Comparison of ENCODE assay signal across 10 cellular contexts in the genomic region with DNA sequence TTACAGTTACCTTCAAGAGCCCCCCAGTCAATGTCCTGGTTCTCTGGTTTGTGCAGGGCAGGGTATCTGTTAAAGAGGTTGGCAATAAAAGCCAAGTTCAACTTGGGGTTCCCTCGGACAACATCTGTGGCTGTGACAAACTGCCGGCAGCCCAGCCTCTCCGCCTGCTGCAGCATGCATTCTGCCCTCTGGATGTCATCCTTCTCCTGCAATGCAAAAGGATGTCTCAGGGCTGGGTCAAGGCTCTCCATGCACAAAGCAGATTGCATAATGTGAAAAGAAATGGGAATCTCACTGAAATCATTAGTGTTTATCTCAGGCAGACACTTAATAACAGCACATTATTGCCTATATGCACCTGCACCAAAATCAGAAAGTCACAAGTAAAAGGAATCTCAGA. TPM values are rescaled to one million over a fixed set of nuclear protein-coding genes. Genes with fewer than 3 reads are reported as not detected.
A peak's percentile ranks its signal among the peaks of the same experiment; 100 is the strongest.
DNase-seq lines count a peak whose midpoint lies in the region; ATAC-seq, FAIRE-seq and TF ChIP-seq lines count a peak whose summit lies in the region.
"Had no signal": no experiment of that assay in that cellular context is flagged by ENCODE, and none has a peak within 500 bp of the region (broad histone marks: within the 10 kb centered on the region; RNA-seq: fewer than 3 reads in every experiment).

No MANE protein-coding gene starts in this region.

- peak; percentile 45 for TF ChIP-seq CTCF in DND-41 (IDR thresholded peaks at IDR 0.05; ENCODE audit: borderline replicate concordance, extremely low read depth, low read length, poor library complexity, severe bottlenecking)
- TF ChIP-seq CTCF in H1 (IDR thresholded peaks at IDR 0.05; ENCODE audit: control extremely low read depth in 1 of 3, insufficient read depth in 1 of 3, low read depth in 1 of 3, low read length in 3 of 3) = peak; percentile 63 to 72 (median 63)
- peak; percentile 46 for TF ChIP-seq CTCF in neural progenitor cell (IDR thresholded peaks at IDR 0.05)
- TF ChIP-seq CTCF in prostate gland (IDR thresholded peaks at IDR 0.05) = no peak

- H4K8ac ChIP-seq in H1 (ENCODE audit: extremely low read depth, insufficient read depth, low read length) = no peak overlapping the region

- H3K79me2 ChIP-seq in DND-41 (ENCODE audit: insufficient read depth, low read length) (peaks cover 6% of the 10 kb centered on the region; the same call in 1 of the 2 replicates), H1 (ENCODE audit: control insufficient read depth in 1 of 2, insufficient read depth in 2 of 2, low read length in 2 of 2) (no peaks in the 10 kb centered on the region), neural progenitor cell (ENCODE audit: low read depth) (no peaks in the 10 kb centered on the region)

- ATAC-seq in DND-41 (ENCODE audit: insufficient read depth, low read depth) = no peak

- H2BK120ac ChIP-seq in H1 (replicated peaks; ENCODE audit: low read depth, low read length) = no peak overlapping the region

- no peaks in the 10 kb centered on the region for H3K79me1 ChIP-seq in H1 (ENCODE audit: low read depth, low read length)

- no peaks in the 10 kb centered on the region for H3K4me1 ChIP-seq in DND-41 (ENCODE audit: insufficient read depth, low read length)
- no peaks in the 10 kb centered on the region; a peak in 1 of 7 replicates for H3K4me1 ChIP-seq in H1 (replicated peaks in 1 of 4; ENCODE audit: control insufficient read depth in 3 of 4, insufficient read depth in 4 of 4, low read length in 3 of 4)
- H3K4me1 ChIP-seq in neural progenitor cell = peaks cover 3% of the 10 kb centered on the region
- peaks cover 5% of the 10 kb centered on the region for H3K4me1 ChIP-seq in prostate gland (replicated peaks)
- no peaks in the 10 kb centered on the region for H3K4me1 ChIP-seq in SJCRH30

- H3K9ac ChIP-seq in DND-41 (ENCODE audit: low read depth, low read length) (no peak overlapping the region), H1 (replicated peaks in 1 of 4; ENCODE audit: extremely low read depth in 1 of 4, low read depth in 3 of 4, low read length in 3 of 4) (no peak overlapping the region), neural progenitor cell (no peak overlapping the region)

- WGBS in H1 (ENCODE audit: extremely low coverage in 1 of 2, insufficient coverage in 1 of 2, insufficient read length in 1 of 2, insufficient replicate concordance in 2 of 2, low coverage in 1 of 2, low lambda C conversion rate in 2 of 2, missing lambda C conversion rate in 1 of 2), 2 experiments = 53% methylated on average over 3 of the region's 3 CpGs; no CpG with 5 or more reads in 1 of the 2 experiments
- WGBS in prostate gland = 29% methylated on average over 3 of the region's 3 CpGs

- no peak for TF ChIP-seq EP300 in H1 (IDR thresholded peaks at IDR 0.05; ENCODE audit: borderline replicate concordance in 1 of 2, low read depth in 2 of 2, low read length in 2 of 2)

- H2BK15ac ChIP-seq in H1 (ENCODE audit: low read length) = no peak overlapping the region

- H3K4me2 ChIP-seq in DND-41 (ENCODE audit: insufficient read depth, low read length) (no peak overlapping the region), H1 (ENCODE audit: insufficient read depth in 1 of 2, low read depth in 2 of 2, low read length in 2 of 2) (no peak overlapping the region), neural progenitor cell (no peak overlapping the region)

- no peak overlapping the region for H3K27ac Mint-ChIP-seq in neural progenitor cell

- CTCF ChIA-PET in H1 (lab: Charles Lee; ENCODE audit: partially characterized antibody) = no interaction called here

- no peak overlapping the region for H3K23ac ChIP-seq in H1 (ENCODE audit: insufficient read length)

- peaks cover 2% of the 10 kb centered on the region for H3K4me1 Mint-ChIP-seq in neural progenitor cell

- H3K23me2 ChIP-seq in H1 (ENCODE audit: low read depth, low read length) = no peaks in the 10 kb centered on the region

- 0 out of 2 replicates have a peak, but pooled peaks cover 5% of the 10 kb centered on the region for H4K20me1 ChIP-seq in DND-41 (ENCODE audit: insufficient read depth, low read length)
- peaks cover 0 to 2% of the 10 kb centered on the region in 2 experiments for H4K20me1 ChIP-seq in H1 (replicated peaks in 1 of 2; ENCODE audit: control insufficient read depth in 1 of 2, insufficient read depth in 2 of 2, low read length in 2 of 2)
- no peaks in the 10 kb centered on the region for H4K20me1 ChIP-seq in neural progenitor cell (ENCODE audit: low read depth)

- TF ChIP-seq POLR2A in H1 (IDR thresholded peaks at IDR 0.05; ENCODE audit: control extremely low read depth in 1 of 2, low read depth in 2 of 2, low read length in 2 of 2) (no peak), prostate gland (IDR thresholded peaks at IDR 0.05) (no peak)

- H3K27ac ChIP-seq in DND-41 (ENCODE audit: low read length) = no peak overlapping the region
- no peak overlapping the region for H3K27ac ChIP-seq in H1 (ENCODE audit: low read depth, low read length)
- H3K27ac ChIP-seq in neural progenitor cell = no peak overlapping the region
- no peak overlapping the region for H3K27ac ChIP-seq in prostate gland
- no peak overlapping the region for H3K27ac ChIP-seq in SJCRH30

- no peak overlapping the region for H2BK20ac ChIP-seq in H1 (ENCODE audit: low read length)

- DNase-seq in DND-41 (no peak), NCI-H146 treated with DMSO at 0.1 percent for 48 hours (lab: John Stamatoyannopoulos, UW; ENCODE audit: unreplicated experiment) (peak; percentile 44), H1 (ENCODE audit: low read depth in 1 of 2, low spot score in 2 of 2) (no peak), neural progenitor cell (ENCODE audit: low spot score) (peak; percentile 41), cerebellar nuclear complex (lab: John Stamatoyannopoulos, UW) (no peak), cardiac septum (ENCODE audit: low spot score) (no peak), prostate gland (ENCODE audit: low spot score) (no peak), SJCRH30 (no peak)
- DNase-seq: activated CD4-positive, CD25-positive, alpha-beta regulatory T cell treated with anti-CD3 and anti-CD28 coated beads, Interleukin-2, amount 50 U/mL, for 72 hours; NCI-H510A had no signal

- H3K56ac ChIP-seq in H1 (replicated peaks; ENCODE audit: insufficient read length, low read depth, low read length) = no peak overlapping the region

- POLR2A ChIA-PET in H1 (lab: Charles Lee; ENCODE audit: partially characterized antibody) = no interaction called here

- TF ChIP-seq RAD21 in H1 (IDR thresholded peaks at IDR 0.05 in 1 of 2, conservative IDR thresholded peaks at IDR 0.05 in 1 of 2; ENCODE audit: low read depth in 2 of 2, low read length in 2 of 2) = peak; percentile 84 to 89

- intact Hi-C loops in cardiac septum (cut with DNase I) (no loop called here), prostate gland (cut with DNase I) (no loop called here)

- H3K27me3 ChIP-seq in DND-41 (ENCODE audit: insufficient read depth, low read length, poor library complexity) (no peaks in the 10 kb centered on the region), H1 (replicated peaks in 1 of 4; ENCODE audit: control insufficient read depth in 3 of 4, extremely low read depth in 1 of 4, insufficient read depth in 3 of 4, low read length in 3 of 4) (no peaks in the 10 kb centered on the region), neural progenitor cell (no peaks in the 10 kb centered on the region), prostate gland (replicated peaks; ENCODE audit: insufficient read depth) (no peaks in the 10 kb centered on the region), SJCRH30 (no peaks in the 10 kb centered on the region)

- no peak overlapping the region for H2BK5ac ChIP-seq in H1 (ENCODE audit: low read depth, low read length)

- H3K4ac ChIP-seq in H1 (replicated peaks; ENCODE audit: insufficient read length, low read depth, low read length) = no peak overlapping the region

- no peaks in the 10 kb centered on the region for H3K36me3 Mint-ChIP-seq in neural progenitor cell

- no peak for FAIRE-seq in H1 (lab: Jason Lieb, UNC)

- H3K18ac ChIP-seq in H1 (ENCODE audit: extremely low read depth, low read length) = no peak overlapping the region

- no peaks in the 10 kb centered on the region for H3F3A ChIP-seq in neural progenitor cell (ENCODE audit: low read depth)

- H3K9me3 ChIP-seq in DND-41 (ENCODE audit: insufficient read depth, low read length, severe bottlenecking) (no peaks in the 10 kb centered on the region), H1 (ENCODE audit: insufficient read depth in 2 of 2, low read depth in 1 of 2, low read length in 1 of 2) (no peaks in the 10 kb centered on the region), neural progenitor cell (ENCODE audit: low read depth) (no peaks in the 10 kb centered on the region), prostate gland (no peaks in the 10 kb centered on the region), SJCRH30 (replicated peaks) (no peaks in the 10 kb centered on the region)

- no peak overlapping the region for H4K5ac ChIP-seq in H1 (ENCODE audit: insufficient read length, low read depth, low read length)

- H2AFZ ChIP-seq in DND-41 (ENCODE audit: low read depth, low read length) (no peak overlapping the region), H1 (ENCODE audit: low read length) (no peak overlapping the region; the same call in 1 of the 2 replicates), neural progenitor cell (replicated peaks) (no peak overlapping the region)

- H4K91ac ChIP-seq in H1 (replicated peaks; ENCODE audit: insufficient read length, low read length) = no peak overlapping the region

- H3K4me3 Mint-ChIP-seq in neural progenitor cell = no peak overlapping the region

- H3K36me3 ChIP-seq in DND-41 (ENCODE audit: insufficient read depth, low read length) (peaks cover 94% of the 10 kb centered on the region), H1 (ENCODE audit: control insufficient read depth in 2 of 4, insufficient read depth in 4 of 4, low read length in 3 of 4) (no peaks in the 10 kb centered on the region), neural progenitor cell (no peaks in the 10 kb centered on the region), prostate gland (no peaks in the 10 kb centered on the region), SJCRH30 (no peaks in the 10 kb centered on the region)

- no peak overlapping the region for H2BK12ac ChIP-seq in H1 (ENCODE audit: low read depth, low read length)

- no peaks in the 10 kb centered on the region for H3K27me3 Mint-ChIP-seq in neural progenitor cell (ENCODE audit: insufficient read depth, low read depth)

- H3K14ac ChIP-seq in H1 (ENCODE audit: insufficient read length) = no peak overlapping the region

- no peaks in the 10 kb centered on the region for H3K9me3 Mint-ChIP-seq in neural progenitor cell

- H3K4me3 ChIP-seq in DND-41 (ENCODE audit: low read depth in 1 of 2, low read length in 2 of 2) (no peak overlapping the region), H1 (ENCODE audit: extremely low read depth in 1 of 4, insufficient read depth in 2 of 4, low read depth in 3 of 4, low read length in 4 of 4) (no peak overlapping the region), neural progenitor cell (no peak overlapping the region), prostate gland (no peak overlapping the region), SJCRH30 (no peak overlapping the region)

- H2AK5ac ChIP-seq in H1 (ENCODE audit: low read depth, low read length) = no peak overlapping the region

RNA-seq across cellular contexts. Expression of a gene that starts 35.1 kb away (rescaled TPM):
- 4.3 TPM in 2 replicates for total RNA-seq in H1 (2021; fragmentation: NEBNext Ultra II Directional; extraction: Animal tissue kit (Norgen Biotek cat#: 25700))
- polyA plus RNA-seq in H1 (2011; rRNA removed) = 0.35 and 0.65 TPM in 2 replicates
- 0.75 TPM for polyA plus RNA-seq in H1 (2011; cell fraction: cytosol; rRNA removed)
- polyA plus RNA-seq in H1 (2011; cell fraction: nucleus; rRNA removed) = 0.91 TPM
- 1.0 to 1.9 TPM (median 1.3 TPM) in 4 replicates for polyA plus RNA-seq in H1 (2012, experiment 1 of 2)
- polyA plus RNA-seq in H1 (2012, experiment 2 of 2) = 0.20 TPM
- 6.5 TPM for polyA plus RNA-seq in H1 (2013, experiment 1 of 2)
- polyA plus RNA-seq in H1 (2013, experiment 2 of 2) = 6.1 TPM
- polyA minus RNA-seq in H1 (2011; rRNA and poly(A)+ RNA removed) = 1.1 and 1.4 TPM in 2 replicates
- polyA minus RNA-seq in H1 (2011; cell fraction: cytosol; rRNA and poly(A)+ RNA removed) = 2.1 TPM
- polyA minus RNA-seq in H1 (2011; cell fraction: nucleus; rRNA and poly(A)+ RNA removed) = 1.00 TPM
- total RNA-seq in neural progenitor cell (ENCODE audit: low replicate concordance) (0.34 and 2.2 TPM in 2 replicates), cardiac septum (13.2 TPM), prostate gland (100 to 1,000 TPM in 1 of 2 donors, 10 to 100 TPM in 1; 58.1 to 177 TPM)
- total RNA-seq in SJCRH30 (2014; rRNA removed; shearing (Covaris generic)) = not detected in 2 replicates

RNA-seq across cellular contexts. Expression of a gene that starts 42.1 kb away (rescaled TPM):
- total RNA-seq in H1 (2021; fragmentation: NEBNext Ultra II Directional; extraction: Animal tissue kit (Norgen Biotek cat#: 25700)) = not detected in 2 replicates
- not detected in 2 replicates for polyA plus RNA-seq in H1 (2011; rRNA removed)
- polyA plus RNA-seq in H1 (2011; cell fraction: cytosol; rRNA removed) = not detected
- not detected for polyA plus RNA-seq in H1 (2011; cell fraction: nucleus; rRNA removed)
- polyA plus RNA-seq in H1 (2012, experiment 1 of 2) = not detected in 4 replicates
- not detected for polyA plus RNA-seq in H1 (2012, experiment 2 of 2)
- not detected for polyA plus RNA-seq in H1 (2013, experiment 1 of 2)
- not detected for polyA plus RNA-seq in H1 (2013, experiment 2 of 2)
- polyA minus RNA-seq in H1 (2011; rRNA and poly(A)+ RNA removed) = not detected in 2 replicates
- not detected for polyA minus RNA-seq in H1 (2011; cell fraction: cytosol; rRNA and poly(A)+ RNA removed)
- not detected for polyA minus RNA-seq in H1 (2011; cell fraction: nucleus; rRNA and poly(A)+ RNA removed)
- total RNA-seq in neural progenitor cell (ENCODE audit: low replicate concordance) = not detected in 2 replicates
- total RNA-seq in cardiac septum = not detected
- under 1 TPM in 1 of 2 donors, not detected in 1; 0.85 TPM for total RNA-seq in prostate gland
- not detected in 2 replicates for total RNA-seq in SJCRH30 (2014; rRNA removed; shearing (Covaris generic))

Comparison
In these comparisons a context has a peak if more than half of its experiments do, and no peak if none do; other contexts are left out.
1. DNase-seq: peak in NCI-H146 treated with DMSO at 0.1 percent for 48 hours (single experiment) and neural progenitor cell (single experiment); none in DND-41 (single experiment), H1 (0 of 2), cerebellar nuclear complex (0 of 2), cardiac septum (single experiment), prostate gland (single experiment) and SJCRH30 (0 of 2).
2. CTCF ChIP-seq: peak in DND-41 (single experiment), H1 (3 of 3) and neural progenitor cell (single experiment); none in prostate gland (0 of 4).